In genomic region chr5:132750471-132751230, GRCh38 we compare ENCODE assay signal across 14 cellular contexts. TPM values are rescaled to one million over a fixed set of nuclear protein-coding genes. Genes with fewer than 3 reads are reported as not detected.
A peak's percentile ranks its signal among the peaks of the same experiment; 100 is the strongest.
DNase-seq lines count a peak whose midpoint lies in the region; ATAC-seq lines count a peak whose summit lies in the region.
"Had no signal": no experiment of that assay in that cellular context is flagged by ENCODE, and none has a peak within 500 bp of the region (broad histone marks: within the 10 kb centered on the region; RNA-seq: fewer than 3 reads in every experiment).

No MANE protein-coding gene starts in this region.

- H4K12ac ChIP-seq in trophoblast cell (ENCODE audit: low read depth, low read length), result no peak overlapping the region

- peaks cover 2% of the 10 kb centered on the region for H3K9me3 ChIP-seq in trophoblast cell (ENCODE audit: insufficient read depth, low read depth, low read length)
- H3K9me3 ChIP-seq: A549, body of pancreas had no signal

- no peak overlapping the region for H2AK5ac ChIP-seq in trophoblast cell (ENCODE audit: low read length)

- H3K4me1 ChIP-seq in trophoblast cell (ENCODE audit: control insufficient read depth in 1 of 2, insufficient read depth in 2 of 2, low read length in 2 of 2), result peaks cover 18% of the 10 kb centered on the region in 2 experiments
- H3K4me1 ChIP-seq: A549 had no signal

- no peak for DNase-seq in T-helper 2 cell treated with Interferon-gamma antibody and Interleukin-4, amounts not matched to agents 5 μg/mL and 100 μg/mL, for 36 hours (ENCODE audit: low spot score)
- DNase-seq in T-helper 2 cell, result no peak
- DNase-seq in trophoblast cell, result no peak
- no peak for DNase-seq in NAMALWA (ENCODE audit: low spot score)
- no peak for DNase-seq in NCI-H2081 (lab: John Stamatoyannopoulos, UW)
- no peak for DNase-seq in COR-L47 (lab: John Stamatoyannopoulos, UW)
- DNase-seq: naive B cell, NCI-H345, SIG-M5 had no signal

- no CpG with 5 or more reads among the region's 10 CpGs for WGBS in trophoblast cell (ENCODE audit: extremely low coverage, insufficient coverage, insufficient read length)

- peaks cover 15% of the 10 kb centered on the region for H3K27me3 Mint-ChIP-seq in T-helper 2 cell treated with Interferon-gamma antibody and Interleukin-4, amounts not matched to agents 5 μg/mL and 100 μg/mL, for 36 hours (ENCODE audit: low read depth)

- peak overlapping the region; percentile 35 for H2BK12ac ChIP-seq in trophoblast cell (ENCODE audit: low read length)

- H3K27me3 ChIP-seq in trophoblast cell (ENCODE audit: insufficient read depth, low read length), result no peaks in the 10 kb centered on the region
- H3K27me3 ChIP-seq: body of pancreas had no signal

- H3K36me3 ChIP-seq in trophoblast cell (ENCODE audit: control insufficient read depth in 1 of 2, insufficient read depth in 2 of 2, low read length in 2 of 2), result peaks cover 10 to 15% of the 10 kb centered on the region in 2 experiments

- H3K14ac ChIP-seq in trophoblast cell (ENCODE audit: low read length), result no peak overlapping the region

- H2AFZ ChIP-seq in trophoblast cell (ENCODE audit: insufficient read depth, low read length, poor library complexity), result no peak overlapping the region

- H3K4me3 Mint-ChIP-seq in T-helper 2 cell treated with Interferon-gamma antibody and Interleukin-4, amounts not matched to agents 5 μg/mL and 100 μg/mL, for 36 hours, result no peak overlapping the region
- H3K4me3 Mint-ChIP-seq: naive B cell had no signal

- H3K4me3 ChIP-seq in trophoblast cell (ENCODE audit: low read depth, low read length), result no peak overlapping the region
- H3K4me3 ChIP-seq: A549, body of pancreas had no signal

- peaks cover 20% of the 10 kb centered on the region for H3K79me1 ChIP-seq in trophoblast cell (ENCODE audit: low read length)

- peaks cover 26% of the 10 kb centered on the region for H3K4me1 Mint-ChIP-seq in T-helper 2 cell treated with Interferon-gamma antibody and Interleukin-4, amounts not matched to agents 5 μg/mL and 100 μg/mL, for 36 hours (ENCODE audit: low read depth)

- no peak overlapping the region for H4K91ac ChIP-seq in trophoblast cell (ENCODE audit: low read depth, low read length)

- peak overlapping the region; percentile 23 for H3K27ac Mint-ChIP-seq in T-helper 2 cell treated with Interferon-gamma antibody and Interleukin-4, amounts not matched to agents 5 μg/mL and 100 μg/mL, for 36 hours

- no peak overlapping the region for H4K8ac ChIP-seq in trophoblast cell (ENCODE audit: low read depth, low read length)

- H2BK5ac ChIP-seq in trophoblast cell (ENCODE audit: low read depth, low read length, poor library complexity), result no peak overlapping the region

- peaks cover 10% of the 10 kb centered on the region for H3K79me2 ChIP-seq in trophoblast cell (ENCODE audit: control insufficient read depth, insufficient read depth, low read length, poor library complexity)

- no peak overlapping the region for H3K18ac ChIP-seq in trophoblast cell (ENCODE audit: low read length)

- no peak overlapping the region for H3K4me2 ChIP-seq in trophoblast cell (ENCODE audit: low read length)
- H3K4me2 ChIP-seq: A549 had no signal

- H3K23ac ChIP-seq in trophoblast cell (ENCODE audit: low read length), result no peak overlapping the region

- no peak overlapping the region for H3K9ac ChIP-seq in trophoblast cell (ENCODE audit: low read length)

- H3K9me3 Mint-ChIP-seq in T-helper 2 cell treated with Interferon-gamma antibody and Interleukin-4, amounts not matched to agents 5 μg/mL and 100 μg/mL, for 36 hours, result no peaks in the 10 kb centered on the region
- H3K9me3 Mint-ChIP-seq: naive B cell had no signal

- peak; percentile 31 for ATAC-seq in GM19467 (IDR thresholded peaks at IDR 0.05; ENCODE audit: unreplicated experiment)
- ATAC-seq in HG03442 (IDR thresholded peaks at IDR 0.05; ENCODE audit: unreplicated experiment), result peak; percentile 31
- ATAC-seq: A549, body of pancreas, esophagus mucosa had no signal

- H3K4ac ChIP-seq in trophoblast cell (ENCODE audit: low read depth, low read length), result no peak overlapping the region

- peak overlapping the region; percentile 23 for H2BK120ac ChIP-seq in trophoblast cell (ENCODE audit: insufficient read depth, low read length, poor library complexity)

- H3K36me3 Mint-ChIP-seq in T-helper 2 cell treated with Interferon-gamma antibody and Interleukin-4, amounts not matched to agents 5 μg/mL and 100 μg/mL, for 36 hours (ENCODE audit: low read depth), result peaks cover 14% of the 10 kb centered on the region
- H3K36me3 Mint-ChIP-seq: naive B cell had no signal

- H3K27ac ChIP-seq in trophoblast cell (ENCODE audit: low read depth, low read length), result no peak overlapping the region
- H3K27ac ChIP-seq: A549, body of pancreas had no signal

RNA-seq across cellular contexts. Expression of gene CCNI2, which starts 3.4 kb away (rescaled TPM):
- polyA plus RNA-seq in trophoblast cell (2013), result 4.6 and 5.5 TPM in 2 replicates

RNA-seq across cellular contexts. Expression of gene KIF3A, which starts 13.3 kb away (rescaled TPM):
- polyA plus RNA-seq in trophoblast cell (2013), result 10.0 and 10.4 TPM in 2 replicates

RNA-seq across cellular contexts. Expression of gene SEPTIN8, which starts 26.4 kb away (rescaled TPM):
- polyA plus RNA-seq in trophoblast cell (2013), result 198 and 213 TPM in 2 replicates
